8 cellular contexts compared by ENCODE assay signal in the genomic region with DNA sequence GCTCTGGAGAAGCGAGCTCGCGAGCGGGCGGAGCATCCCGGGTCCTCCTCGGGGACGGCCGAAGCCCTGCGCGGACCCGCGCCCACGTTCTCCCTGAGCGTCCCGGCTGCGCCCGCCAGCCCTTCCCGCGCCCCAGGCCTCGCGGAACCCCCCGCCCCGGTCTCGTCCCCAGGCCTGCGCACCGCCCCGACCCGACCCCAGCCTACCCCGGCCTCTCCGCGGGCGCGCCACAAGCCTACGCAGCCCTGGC. TPM values are rescaled to one million over a fixed set of nuclear protein-coding genes. Genes with fewer than 3 reads are reported as not detected.
DNase-seq lines count a peak whose midpoint lies in the region; ATAC-seq and TF ChIP-seq lines count a peak whose summit lies in the region.

No MANE protein-coding gene starts in this region.

- H3K9me3 ChIP-seq in SK-N-MC (ENCODE audit: low read depth, low read length) = no peaks in the 10 kb centered on the region
- no peaks in the 10 kb centered on the region for H3K9me3 ChIP-seq in gastrocnemius medialis

- H3K36me3 ChIP-seq in SK-N-MC (ENCODE audit: insufficient read depth, low read length) (peaks cover 24% of the 10 kb centered on the region), gastrocnemius medialis (peaks cover 0 to 22% of the 10 kb centered on the region in 2 donors)

- peak overlapping the region; percentile 94 for H3K4me3 ChIP-seq in SK-N-MC
- H3K4me3 ChIP-seq in fibroblast of the aortic adventitia (ENCODE audit: low read depth, low read length) = peak overlapping the region; percentile 97
- H3K4me3 ChIP-seq in gastrocnemius medialis = peak overlapping the region; percentile 86 to 92 (median 88)

- intact Hi-C loops in gastrocnemius medialis (cut with DNase I; ENCODE audit: low total_unique reads) = loop anchor here (1.0 to 5.0 kb wide), 3 partner anchors 58 to 163 kb away; partner anchors contain the start of gene CYTH1

- H3K9ac ChIP-seq in SK-N-MC (ENCODE audit: insufficient read length) = peak overlapping the region; percentile 96

- peak; percentile 9 for ATAC-seq in GM19438 (IDR thresholded peaks at IDR 0.05; ENCODE audit: low read depth, unreplicated experiment)
- ATAC-seq in gastrocnemius medialis = peak; percentile 42 to 50
- ATAC-seq in GM21723 (IDR thresholded peaks at IDR 0.05; ENCODE audit: unreplicated experiment) = no peak

- H3K27ac ChIP-seq in SK-N-MC (peak overlapping the region; percentile 56; the same call in 1 of the 2 replicates), gastrocnemius medialis (peak overlapping the region; percentile 91 to 97 (median 96))

- H3K4me1 ChIP-seq in gastrocnemius medialis = peaks cover 13 to 18% of the 10 kb centered on the region in 2 donors

- H3K27me3 ChIP-seq in gastrocnemius medialis = no peaks in the 10 kb centered on the region

- TF ChIP-seq CTCF in fibroblast of the aortic adventitia (IDR thresholded peaks at IDR 0.05; ENCODE audit: insufficient read depth, low read length) (no peak), gastrocnemius medialis (IDR thresholded peaks at IDR 0.05 in 4 of 5, conservative IDR thresholded peaks at IDR 0.05 in 1 of 5) (no peak)

- DNase-seq in SK-N-MC (ENCODE audit: low read depth, low spot score) (no peak), fibroblast of the aortic adventitia (ENCODE audit: low read depth) (no peak), gastrocnemius medialis (no peak), NCI-H146 (lab: John Stamatoyannopoulos, UW) (no peak), NCI-H2081 treated with DMSO at 0.1 percent for 48 hours (lab: John Stamatoyannopoulos, UW) (no peak), AG20443 (ENCODE audit: low spot score) (no peak)

- in situ Hi-C loops in gastrocnemius medialis (cut with MboI; ENCODE audit: low sequenced_read_pairs in 4 of 4) = no loop called here

- no peak for TF ChIP-seq POLR2A in gastrocnemius medialis (IDR thresholded peaks at IDR 0.05)

RNA-seq across cellular contexts. Expression of gene USP36, which starts 0.2 kb away (rescaled TPM):
- total RNA-seq in fibroblast of the aortic adventitia (ENCODE audit: low replicate concordance) (27.5 and 36.7 TPM in 2 replicates), gastrocnemius medialis (10 to 100 TPM; 15.2 to 21.1 (median 20.0) TPM)

RNA-seq across cellular contexts. Expression of gene CYTH1, which starts 58.4 kb away (rescaled TPM):
- total RNA-seq in fibroblast of the aortic adventitia (ENCODE audit: low replicate concordance) (7.8 and 13.8 TPM in 2 replicates), gastrocnemius medialis (10 to 100 TPM; 24.7 to 43.7 (median 32.4) TPM)
